Comparison of ENCODE assay signal across 1 cellular context in the genomic region with DNA sequence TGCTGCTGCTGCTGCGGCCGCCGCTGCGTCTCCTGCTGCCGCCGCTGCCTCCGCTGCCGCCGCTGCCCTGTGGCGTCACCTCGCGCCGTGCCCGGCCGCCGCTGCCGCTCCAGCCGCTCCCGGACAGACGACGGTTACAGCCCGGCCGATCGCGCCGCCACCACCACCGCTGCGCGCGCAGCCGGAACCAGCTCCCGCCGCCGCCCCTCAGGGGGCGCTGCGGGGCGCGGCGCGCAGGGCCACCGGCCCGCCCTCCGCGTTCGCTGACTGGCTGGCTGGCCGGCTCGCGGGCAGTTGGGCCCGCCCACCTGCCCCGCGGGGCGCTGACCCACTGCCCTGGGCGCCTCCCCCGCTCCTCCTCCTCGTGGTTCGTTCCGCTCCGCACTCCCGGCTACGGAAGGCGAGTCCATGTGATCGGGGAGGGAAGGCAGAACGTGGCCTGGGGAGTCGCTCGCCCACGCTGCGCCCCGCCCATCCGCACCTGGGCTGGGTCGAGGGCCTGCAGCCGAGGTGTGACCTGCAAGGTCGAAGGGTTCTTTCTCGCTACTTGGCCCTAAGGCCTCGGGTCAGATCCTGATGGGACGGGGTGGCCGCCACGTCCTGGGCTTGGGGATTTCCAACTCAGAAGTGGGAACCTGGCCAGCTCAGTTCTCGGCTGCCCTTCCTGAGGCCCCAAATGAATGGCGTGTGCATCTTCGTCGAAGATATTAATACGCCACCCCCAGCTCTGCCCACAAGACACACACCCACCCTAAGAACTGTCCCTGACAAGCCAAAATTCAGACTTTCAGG.
TF ChIP-seq lines count a peak whose summit lies in the region.

TSS of gene PTP4A2 (minus strand) at position 185 of the 792 bp plus-strand sequence. CDS start 19,303 bp downstream, outside the sequence.

TF ChIP-seq in GM12878, 131 proteins besides CTCF, POLR2A, EP300 and RAD21 (continued from another document and continues in another):
- TF ChIP-seq BHLHE40 (IDR thresholded peaks at IDR 0.05; ENCODE audit: borderline replicate concordance in 1 of 2, low read depth in 2 of 2, low read length in 1 of 2) (peak; percentile 95 to 97), ZBTB33 (IDR thresholded peaks at IDR 0.05) (no peak), KAT2A (conservative IDR thresholded peaks at IDR 0.05; ENCODE audit: control insufficient read depth, low read depth, low read length) (no peak), SMARCA5 (IDR thresholded peaks at IDR 0.05) (peak; percentile 86), NR2C2 (IDR thresholded peaks at IDR 0.05; ENCODE audit: borderline replicate concordance, control insufficient read depth, insufficient read length, low read depth) (no peak), SUZ12 (IDR thresholded peaks at IDR 0.05; ENCODE audit: unreplicated experiment) (no peak), NR2C1 (IDR thresholded peaks at IDR 0.05) (peak; percentile 64), KLF5 (IDR thresholded peaks at IDR 0.05; ENCODE audit: partially characterized antibody) (peak; percentile 98), PRDM15 (CRISPR knock-in tag; IDR thresholded peaks at IDR 0.05) (no peak), REST (IDR thresholded peaks at IDR 0.05; ENCODE audit: low read depth, low read length) (0 out of 2 replicates have a peak, but pooled peaks have one; percentile 32), E4F1 (IDR thresholded peaks at IDR 0.05; ENCODE audit: borderline replicate concordance, partially characterized antibody) (no peak), HDAC2 (IDR thresholded peaks at IDR 0.05) (no peak), MEF2A (IDR thresholded peaks at IDR 0.05; ENCODE audit: insufficient read depth, low read depth, low read length) (0 out of 2 replicates have a peak, but pooled peaks have one; percentile 65), CBX5 (IDR thresholded peaks at IDR 0.05; ENCODE audit: low read depth) (no peak), MAX (IDR thresholded peaks at IDR 0.05; ENCODE audit: low read depth, low read length) (peak; percentile 98), JUNB (IDR thresholded peaks at IDR 0.05) (no peak), EGR1 (IDR thresholded peaks at IDR 0.05; ENCODE audit: borderline replicate concordance in 1 of 2, low read depth in 2 of 2, low read length in 2 of 2) (peak in 1 of 2 experiments; percentile 93; a peak in 2 of 3 replicates), IRF4 (IDR thresholded peaks at IDR 0.05; ENCODE audit: low read depth, low read length) (0 out of 2 replicates have a peak, but pooled peaks have one; percentile 8), BCL11A (IDR thresholded peaks at IDR 0.05; ENCODE audit: low read depth, low read length) (0 out of 2 replicates have a peak, but pooled peaks have one; percentile 3), RAD51 (IDR thresholded peaks at IDR 0.05) (peak; percentile 15; the same call in 1 of the 2 replicates), GATAD2B (conservative IDR thresholded peaks at IDR 0.05; ENCODE audit: low read depth) (peak; percentile 89), TCF12 (IDR thresholded peaks at IDR 0.05; ENCODE audit: low read depth, low read length) (0 out of 2 replicates have a peak, but pooled peaks have one; percentile 59), NFIC (IDR thresholded peaks at IDR 0.05; ENCODE audit: low read depth, low read length) (no peak), MXI1 (IDR thresholded peaks at IDR 0.05; ENCODE audit: low read depth, low read length) (peak; percentile 85), SREBF1 (IDR thresholded peaks at IDR 0.05; ENCODE audit: low read length) (peak; percentile 94)
- TF ChIP-seq, protein P1, sequence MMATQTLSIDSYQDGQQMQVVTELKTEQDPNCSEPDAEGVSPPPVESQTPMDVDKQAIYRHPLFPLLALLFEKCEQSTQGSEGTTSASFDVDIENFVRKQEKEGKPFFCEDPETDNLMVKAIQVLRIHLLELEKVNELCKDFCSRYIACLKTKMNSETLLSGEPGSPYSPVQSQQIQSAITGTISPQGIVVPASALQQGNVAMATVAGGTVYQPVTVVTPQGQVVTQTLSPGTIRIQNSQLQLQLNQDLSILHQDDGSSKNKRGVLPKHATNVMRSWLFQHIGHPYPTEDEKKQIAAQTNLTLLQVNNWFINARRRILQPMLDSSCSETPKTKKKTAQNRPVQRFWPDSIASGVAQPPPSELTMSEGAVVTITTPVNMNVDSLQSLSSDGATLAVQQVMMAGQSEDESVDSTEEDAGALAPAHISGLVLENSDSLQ (IDR thresholded peaks at IDR 0.05) = peak; percentile 51; the same call in 1 of the 2 replicates
- TF ChIP-seq, protein P2, sequence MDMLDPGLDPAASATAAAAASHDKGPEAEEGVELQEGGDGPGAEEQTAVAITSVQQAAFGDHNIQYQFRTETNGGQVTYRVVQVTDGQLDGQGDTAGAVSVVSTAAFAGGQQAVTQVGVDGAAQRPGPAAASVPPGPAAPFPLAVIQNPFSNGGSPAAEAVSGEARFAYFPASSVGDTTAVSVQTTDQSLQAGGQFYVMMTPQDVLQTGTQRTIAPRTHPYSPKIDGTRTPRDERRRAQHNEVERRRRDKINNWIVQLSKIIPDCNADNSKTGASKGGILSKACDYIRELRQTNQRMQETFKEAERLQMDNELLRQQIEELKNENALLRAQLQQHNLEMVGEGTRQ (IDR thresholded peaks at IDR 0.05; ENCODE audit: borderline replicate concordance, low read depth, low read length) = no peak; the same call in none of the 2 replicates
- TF ChIP-seq, protein P3, sequence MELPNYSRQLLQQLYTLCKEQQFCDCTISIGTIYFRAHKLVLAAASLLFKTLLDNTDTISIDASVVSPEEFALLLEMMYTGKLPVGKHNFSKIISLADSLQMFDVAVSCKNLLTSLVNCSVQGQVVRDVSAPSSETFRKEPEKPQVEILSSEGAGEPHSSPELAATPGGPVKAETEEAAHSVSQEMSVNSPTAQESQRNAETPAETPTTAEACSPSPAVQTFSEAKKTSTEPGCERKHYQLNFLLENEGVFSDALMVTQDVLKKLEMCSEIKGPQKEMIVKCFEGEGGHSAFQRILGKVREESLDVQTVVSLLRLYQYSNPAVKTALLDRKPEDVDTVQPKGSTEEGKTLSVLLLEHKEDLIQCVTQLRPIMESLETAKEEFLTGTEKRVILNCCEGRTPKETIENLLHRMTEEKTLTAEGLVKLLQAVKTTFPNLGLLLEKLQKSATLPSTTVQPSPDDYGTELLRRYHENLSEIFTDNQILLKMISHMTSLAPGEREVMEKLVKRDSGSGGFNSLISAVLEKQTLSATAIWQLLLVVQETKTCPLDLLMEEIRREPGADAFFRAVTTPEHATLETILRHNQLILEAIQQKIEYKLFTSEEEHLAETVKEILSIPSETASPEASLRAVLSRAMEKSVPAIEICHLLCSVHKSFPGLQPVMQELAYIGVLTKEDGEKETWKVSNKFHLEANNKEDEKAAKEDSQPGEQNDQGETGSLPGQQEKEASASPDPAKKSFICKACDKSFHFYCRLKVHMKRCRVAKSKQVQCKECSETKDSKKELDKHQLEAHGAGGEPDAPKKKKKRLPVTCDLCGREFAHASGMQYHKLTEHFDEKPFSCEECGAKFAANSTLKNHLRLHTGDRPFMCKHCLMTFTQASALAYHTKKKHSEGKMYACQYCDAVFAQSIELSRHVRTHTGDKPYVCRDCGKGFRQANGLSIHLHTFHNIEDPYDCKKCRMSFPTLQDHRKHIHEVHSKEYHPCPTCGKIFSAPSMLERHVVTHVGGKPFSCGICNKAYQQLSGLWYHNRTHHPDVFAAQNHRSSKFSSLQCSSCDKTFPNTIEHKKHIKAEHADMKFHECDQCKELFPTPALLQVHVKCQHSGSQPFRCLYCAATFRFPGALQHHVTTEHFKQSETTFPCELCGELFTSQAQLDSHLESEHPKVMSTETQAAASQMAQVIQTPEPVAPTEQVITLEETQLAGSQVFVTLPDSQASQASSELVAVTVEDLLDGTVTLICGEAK (IDR thresholded peaks at IDR 0.05; ENCODE audit: borderline replicate concordance) = no peak
